8 cellular contexts compared by ENCODE assay signal in genomic region chr1:173430707-173431662, GRCh38. TPM values are rescaled to one million over a fixed set of nuclear protein-coding genes. Genes with fewer than 3 reads are reported as not detected.
DNase-seq lines count a peak whose midpoint lies in the region; ATAC-seq, FAIRE-seq and TF ChIP-seq lines count a peak whose summit lies in the region.

No MANE protein-coding gene starts in this region.

- H3K36me3 ChIP-seq in HepG2 (replicated peaks in 1 of 2; ENCODE audit: control insufficient read depth in 1 of 2, insufficient read depth in 2 of 2, low read length in 2 of 2) = no peaks in the 10 kb centered on the region

- no peak overlapping the region for H3K4me2 ChIP-seq in HepG2 (ENCODE audit: low read depth, low read length)

- H3K27ac ChIP-seq in coronary artery = peak overlapping the region; percentile 73 to 92
- H3K27ac ChIP-seq in HepG2 (ENCODE audit: extremely low read length, insufficient read depth, low read length) = no peak overlapping the region

- no peaks in the 10 kb centered on the region for H4K20me1 ChIP-seq in HepG2 (ENCODE audit: insufficient read depth, low read length)

- no peak overlapping the region for H2AFZ ChIP-seq in HepG2 (ENCODE audit: low read length)

- peak; percentile 26 for FAIRE-seq in HepG2 (lab: Jason Lieb, UNC)

- H3K4me3 ChIP-seq in coronary artery = no peak overlapping the region
- no peak overlapping the region for H3K4me3 ChIP-seq in HepG2 (replicated peaks in 1 of 3; ENCODE audit: insufficient read depth in 1 of 3, low read depth in 2 of 3, low read length in 3 of 3)

- CTCF ChIA-PET in activated CD4-positive, alpha-beta T cell treated with anti-CD3 and anti-CD28 coated beads for 36 hours (lab: Charles Lee) = interaction anchor here (0.6 to 4.2 kb wide), 29 partner anchors 9 to 787 kb away, joined by 3 to 47 read pairs (median 4); partner anchors contain the start of genes CENPL, KLHL20, PRDX6 and SLC9C2
- CTCF ChIA-PET in HepG2 (lab: Yijun Ruan, JAX; ENCODE audit: low intra/inter-chr PET ratio, low total read pairs) = interaction anchor here (1.1 to 3.7 kb wide), 2 partner anchors 43 to 75 kb away, joined by 4 to 36 read pairs; no protein-coding TSS in a partner anchor

- TF ChIP-seq EP300 in HepG2 (IDR thresholded peaks at IDR 0.05; ENCODE audit: low read depth in 2 of 2, low read length in 2 of 2) = no peak
- TF ChIP-seq EP300 in HepG2 (CRISPR knock-in tag; IDR thresholded peaks at IDR 0.05; ENCODE audit: borderline replicate concordance) = no peak

- 7% methylated on average over 5 of the region's 6 CpGs for WGBS in HepG2 (ENCODE audit: low lambda C conversion rate)

- H3K4me3 Mint-ChIP-seq in activated CD4-positive, alpha-beta T cell treated with anti-CD3 and anti-CD28 coated beads for 36 hours = no peak overlapping the region

- TF ChIP-seq POLR2A in HepG2 (IDR thresholded peaks at IDR 0.05; ENCODE audit: insufficient read depth in 1 of 2, low read depth in 2 of 2, low read length in 2 of 2) = no peak

- ATAC-seq in HG03521 (IDR thresholded peaks at IDR 0.05; ENCODE audit: unreplicated experiment) (peak; percentile 52), HepG2 (peak; percentile 78), GM21360 (IDR thresholded peaks at IDR 0.05; ENCODE audit: unreplicated experiment) (no peak)
- peak; percentile 71 for ATAC-seq in activated CD4-positive, alpha-beta T cell treated with anti-CD3 and anti-CD28 coated beads for 36 hours

- H3K4me1 Mint-ChIP-seq in activated CD4-positive, alpha-beta T cell treated with anti-CD3 and anti-CD28 coated beads for 36 hours = peaks cover 25% of the 10 kb centered on the region

- intact Hi-C loops in activated CD4-positive, alpha-beta T cell treated with anti-CD3 and anti-CD28 coated beads for 36 hours (cut with DNase I, micrococcal nuclease) = loop anchor here (1.0 to 10.0 kb wide), 11 partner anchors 45 to 1311 kb away; partner anchors contain the start of genes CENPL (in 2 of the 2), DARS2 (in 2 of the 2), KLHL20 (in 1 of the 2) and PRDX6 (in 1 of the 2)
- intact Hi-C loops in HepG2 (cut with micrococcal nuclease; ENCODE audit: unreplicated experiment) = loop anchor here (1.0 to 2.0 kb wide), 3 partner anchors 46 to 394 kb away; partner anchors contain the start of genes CENPL, DARS2 and PRDX6

- no peaks in the 10 kb centered on the region for H3K27me3 ChIP-seq in HepG2 (ENCODE audit: control insufficient read depth in 1 of 2, insufficient read depth in 2 of 2, low read length in 2 of 2)

- no TSS peak for BruUV-seq in HepG2 (replicated peaks; lab: Mats Ljungman, UMichigan)

- peak; percentile 86 for TF ChIP-seq CTCF in GM12873 (IDR thresholded peaks at IDR 0.05; ENCODE audit: insufficient read depth, low read depth, low read length, missing control alignments)
- peak; percentile 91 for TF ChIP-seq CTCF in coronary artery (IDR thresholded peaks at IDR 0.05)
- peak; percentile 88 for TF ChIP-seq CTCF in HepG2 (CRISPR knock-in tag; IDR thresholded peaks at IDR 0.05)

- peak; percentile 40 for DNase-seq in NCI-H524 treated with DMSO at 0.1 percent for 48 hours (lab: John Stamatoyannopoulos, UW)
- DNase-seq in activated CD4-positive, alpha-beta T cell treated with anti-CD3 and anti-CD28 coated beads for 36 hours = peak; percentile 94
- DNase-seq in coronary artery (ENCODE audit: low spot score) = peak; percentile 83
- DNase-seq in HepG2 (ENCODE audit: low spot score) = peak; percentile 76
- peak; percentile 93 to 96 for DNase-seq in stimulated activated CD4-positive, alpha-beta T cell treated with anti-CD3 and anti-CD28 coated beads, Interleukin-2, amount 100 ng/mL, for 48 hours

- peak; percentile 77 for TF ChIP-seq RAD21 in HepG2 (CRISPR knock-in tag; IDR thresholded peaks at IDR 0.05)

- no peaks in the 10 kb centered on the region for H3K9me3 ChIP-seq in HepG2 (ENCODE audit: low read length)

- no peaks in the 10 kb centered on the region for H3K9me3 Mint-ChIP-seq in activated CD4-positive, alpha-beta T cell treated with anti-CD3 and anti-CD28 coated beads for 36 hours (ENCODE audit: low read depth)

- no peaks in the 10 kb centered on the region for H3K79me2 ChIP-seq in HepG2 (ENCODE audit: insufficient read depth, low read length)

- peaks cover 17% of the 10 kb centered on the region; the same call in 1 of the 2 replicates for H3K4me1 ChIP-seq in HepG2 (ENCODE audit: insufficient read depth, low read length)

- in situ Hi-C loops in HepG2 (cut with HindIII; ENCODE audit: extremely low pct_ligation_motif_present, low pct_unique_long_range_greater_than_20kb) = loop anchor here (5.0 kb wide), 1 partner anchor 76 kb away; no protein-coding TSS in a partner anchor

- H3K27me3 Mint-ChIP-seq in activated CD4-positive, alpha-beta T cell treated with anti-CD3 and anti-CD28 coated beads for 36 hours = no peaks in the 10 kb centered on the region

- no peaks in the 10 kb centered on the region for H3K36me3 Mint-ChIP-seq in activated CD4-positive, alpha-beta T cell treated with anti-CD3 and anti-CD28 coated beads for 36 hours (ENCODE audit: low read depth)

- H3K27ac Mint-ChIP-seq in activated CD4-positive, alpha-beta T cell treated with anti-CD3 and anti-CD28 coated beads for 36 hours = no peak overlapping the region

- no peak overlapping the region for H3K9ac ChIP-seq in HepG2 (ENCODE audit: insufficient read depth, low read depth, low read length)

- POLR2A ChIA-PET in activated CD4-positive, alpha-beta T cell treated with anti-CD3 and anti-CD28 coated beads for 36 hours (lab: Charles Lee) = interaction anchor here (1.2 kb wide), 1 partner anchor 284 kb away, joined by 3 read pairs; the partner anchor contains the start of gene KLHL20
- POLR2A ChIA-PET in HepG2 (lab: Yijun Ruan, JAX) = interaction anchor here (1.0 to 1.7 kb wide), 3 partner anchors 43 to 437 kb away, joined by 3 to 10 read pairs (median 3); partner anchors contain the start of genes PRDX6 and ZBTB37

TF ChIP-seq in HepG2, 621 proteins besides CTCF, POLR2A, EP300 and RAD21:
- TF ChIP-seq GFI1 (CRISPR knock-in tag; IDR thresholded peaks at IDR 0.05; ENCODE audit: borderline replicate concordance) (peak; percentile 30; the same call in 1 of the 2 replicates), ZNF136 (CRISPR knock-in tag; IDR thresholded peaks at IDR 0.05; ENCODE audit: low read depth) (no peak), ZFX (CRISPR knock-in tag; IDR thresholded peaks at IDR 0.05; ENCODE audit: low read depth) (0 out of 2 replicates have a peak, but pooled peaks have one; percentile 16), SOX5 (CRISPR knock-in tag; IDR thresholded peaks at IDR 0.05; ENCODE audit: borderline replicate concordance) (no peak), STAG1 (CRISPR knock-in tag; IDR thresholded peaks at IDR 0.05) (peak; percentile 93), LCORL (IDR thresholded peaks at IDR 0.05) (no peak), LCORL (CRISPR knock-in tag; IDR thresholded peaks at IDR 0.05) (peak; percentile 34; the same call in 1 of the 2 replicates), THRA (CRISPR knock-in tag; IDR thresholded peaks at IDR 0.05; ENCODE audit: borderline replicate concordance) (0 out of 2 replicates have a peak, but pooled peaks have one; percentile 26), JDP2 (CRISPR knock-in tag; IDR thresholded peaks at IDR 0.05; ENCODE audit: borderline replicate concordance) (no peak), SMC3 (IDR thresholded peaks at IDR 0.05; ENCODE audit: low read length) (peak; percentile 83), SALL1 (CRISPR knock-in tag; IDR thresholded peaks at IDR 0.05) (no peak), SALL2 (CRISPR knock-in tag; IDR thresholded peaks at IDR 0.05) (no peak)
TF ChIP-seq in HepG2: peak in this region for 6.

RNA-seq across cellular contexts. Expression of gene PRDX6, which starts 46.1 kb away (rescaled TPM):
- 100 to 1,000 TPM; 103 to 125 TPM for total RNA-seq in activated CD4-positive, alpha-beta T cell treated with anti-CD3 and anti-CD28 coated beads for 36 hours
- 309 and 409 TPM in 2 replicates for total RNA-seq in HepG2 (2016; rRNA removed; fragmentation: Illumina TruSeq; extraction: Trizol)
- 101 and 108 TPM in 2 replicates for total RNA-seq in HepG2 (2016; cell fraction: cytosol; rRNA removed; fragmentation: Illumina TruSeq; extraction: Trizol; ENCODE audit: low read depth)
- total RNA-seq in HepG2 (2016; cell fraction: insoluble cytoplasmic fraction; rRNA removed; fragmentation: Illumina TruSeq; extraction: Trizol) = 290 and 420 TPM in 2 replicates
- 163 and 164 TPM in 2 replicates for total RNA-seq in HepG2 (2016; cell fraction: membrane; rRNA removed; fragmentation: Illumina TruSeq; extraction: Trizol)
- 158 and 162 TPM in 2 replicates for total RNA-seq in HepG2 (2016; cell fraction: nucleus; rRNA removed; fragmentation: Illumina TruSeq; extraction: Trizol)
- polyA plus RNA-seq in HepG2 (2011; rRNA removed) = 182 and 224 TPM in 2 replicates
- polyA plus RNA-seq in HepG2 (2011; cell fraction: cytosol; rRNA removed) = 148 and 182 TPM in 2 replicates
- polyA plus RNA-seq in HepG2 (2011; cell fraction: nucleus; rRNA removed) = 77.5 and 98.5 TPM in 2 replicates
- polyA plus RNA-seq in HepG2 (2012) = 214 and 298 TPM in 2 replicates
- polyA plus RNA-seq in HepG2 (2016; cell fraction: cytosol; fragmentation: Illumina TruSeq; extraction: Trizol; ENCODE audit: low read depth) = 220 and 232 TPM in 2 replicates
- 592 and 617 TPM in 2 replicates for polyA plus RNA-seq in HepG2 (2016; cell fraction: insoluble cytoplasmic fraction; fragmentation: Illumina TruSeq; extraction: Trizol; ENCODE audit: low read depth)
- 227 and 237 TPM in 2 replicates for polyA plus RNA-seq in HepG2 (2016; cell fraction: membrane; fragmentation: Illumina TruSeq; extraction: Trizol; ENCODE audit: low read depth)
- 302 and 311 TPM in 2 replicates for polyA plus RNA-seq in HepG2 (2016; cell fraction: nucleus; fragmentation: Illumina TruSeq; extraction: Trizol; ENCODE audit: insufficient read depth, low read depth)
- polyA minus RNA-seq in HepG2 (2011; rRNA and poly(A)+ RNA removed; ENCODE audit: low replicate concordance) = 405 and 1,001 TPM in 2 replicates
- polyA minus RNA-seq in HepG2 (2011; cell fraction: cytosol; rRNA and poly(A)+ RNA removed) = 141 and 192 TPM in 2 replicates
- 97.6 and 120 TPM in 2 replicates for polyA minus RNA-seq in HepG2 (2011; cell fraction: nucleus; rRNA and poly(A)+ RNA removed)

Comparison
In these comparisons a context has a peak if more than half of its experiments do, and no peak if none do; other contexts are left out.
1. DNase-seq: peak in every context shown above with its lines; median percentile 94 in stimulated activated CD4-positive, alpha-beta T cell treated with anti-CD3 and anti-CD28 coated beads, Interleukin-2, amount 100 ng/mL, for 48 hours; 94 in activated CD4-positive, alpha-beta T cell treated with anti-CD3 and anti-CD28 coated beads for 36 hours; 83 in coronary artery; 76 in HepG2; 40 in NCI-H524 treated with DMSO at 0.1 percent for 48 hours.